Comparison of ENCODE assay signal across 8 cellular contexts in genomic region chr12:107319536-107320030, GRCh38.
DNase-seq lines count a peak whose midpoint lies in the region; ATAC-seq, FAIRE-seq and TF ChIP-seq lines count a peak whose summit lies in the region.

No MANE protein-coding gene starts in this region.

- ATAC-seq in left ventricle myocardium superior (no peak), HG03135 (IDR thresholded peaks at IDR 0.05; ENCODE audit: unreplicated experiment) (no peak)

- peaks cover 24% of the 10 kb centered on the region for H3K27me3 Mint-ChIP-seq in activated naive CD4-positive, alpha-beta T cell treated with anti-CD3 and anti-CD28 coated beads, Interleukin-2, amount 10 ng/mL, durations not matched to agents 7 days and 5 days

- CTCF ChIA-PET in activated naive CD4-positive, alpha-beta T cell treated with anti-CD3 and anti-CD28 coated beads, Interleukin-2, amount 10 ng/mL, durations not matched to agents 7 days and 5 days (lab: Charles Lee), result interaction anchor here (0.6 to 8.0 kb wide), 6 partner anchors 8 to 291 kb away, joined by 3 to 93 read pairs (median 6); no protein-coding TSS in a partner anchor

- DNase-seq in left ventricle myocardium inferior (no peak), left ventricle myocardium superior (no peak), kidney (no peak), tibial artery (no peak), OCI-M1 (lab: John Stamatoyannopoulos, UW) (no peak), D721Med (ENCODE audit: insufficient read length, low spot score) (no peak)
- DNase-seq in activated naive CD4-positive, alpha-beta T cell treated with anti-CD3 and anti-CD28 coated beads, Interleukin-2, amount 10 ng/mL, durations not matched to agents 7 days and 5 days, result peak; percentile 51

- H3K4me3 Mint-ChIP-seq in activated naive CD4-positive, alpha-beta T cell treated with anti-CD3 and anti-CD28 coated beads, Interleukin-2, amount 10 ng/mL, durations not matched to agents 7 days and 5 days, result peak overlapping the region; percentile 88

- H3K36me3 Mint-ChIP-seq in activated naive CD4-positive, alpha-beta T cell treated with anti-CD3 and anti-CD28 coated beads, Interleukin-2, amount 10 ng/mL, durations not matched to agents 7 days and 5 days, result peaks cover 13% of the 10 kb centered on the region

- no peaks in the 10 kb centered on the region for H3K9me3 ChIP-seq in left ventricle myocardium inferior (replicated peaks)
- H3K9me3 ChIP-seq in kidney (ENCODE audit: control insufficient read depth in 1 of 2, low read length in 2 of 2), result no peaks in the 10 kb centered on the region
- H3K9me3 ChIP-seq in tibial artery, result no peaks in the 10 kb centered on the region

- H3K9ac ChIP-seq in kidney (ENCODE audit: low read length in 2 of 2), result no peak overlapping the region

- intact Hi-C loops in left ventricle myocardium inferior (cut with micrococcal nuclease) (no loop called here), left ventricle myocardium superior (cut with micrococcal nuclease) (no loop called here), kidney (cut with DNase I) (no loop called here), tibial artery (cut with DNase I; ENCODE audit: low total_unique reads) (no loop called here)

- H3K27ac ChIP-seq in left ventricle myocardium inferior (replicated peaks), result no peak overlapping the region
- H3K27ac ChIP-seq in kidney (ENCODE audit: low read depth in 2 of 2, low read length in 2 of 2), result peak overlapping the region in 1 of 2 donors; percentile 37
- H3K27ac ChIP-seq in tibial artery, result no peak overlapping the region

- H3K36me3 ChIP-seq in left ventricle myocardium inferior (no peaks in the 10 kb centered on the region), kidney (ENCODE audit: control insufficient read depth in 1 of 2, insufficient read depth in 2 of 2, low read length in 2 of 2) (no peaks in the 10 kb centered on the region), tibial artery (no peaks in the 10 kb centered on the region)

- H3K4me3 ChIP-seq in left ventricle myocardium inferior (peak overlapping the region; percentile 70), kidney (ENCODE audit: low read length in 2 of 2) (peak overlapping the region; percentile 61 to 62), tibial artery (peak overlapping the region; percentile 31 to 34)

- TF ChIP-seq CTCF in left ventricle myocardium inferior (IDR thresholded peaks at IDR 0.05; ENCODE audit: borderline replicate concordance) (no peak), kidney (IDR thresholded peaks at IDR 0.05; ENCODE audit: borderline replicate concordance, extremely low read depth, insufficient read depth) (no peak), tibial artery (IDR thresholded peaks at IDR 0.05) (no peak), D721Med (IDR thresholded peaks at IDR 0.05; ENCODE audit: insufficient read depth, missing control alignments) (no peak)

- no peaks in the 10 kb centered on the region for H3K9me3 Mint-ChIP-seq in activated naive CD4-positive, alpha-beta T cell treated with anti-CD3 and anti-CD28 coated beads, Interleukin-2, amount 10 ng/mL, durations not matched to agents 7 days and 5 days

- H3K27ac Mint-ChIP-seq in activated naive CD4-positive, alpha-beta T cell treated with anti-CD3 and anti-CD28 coated beads, Interleukin-2, amount 10 ng/mL, durations not matched to agents 7 days and 5 days, result peak overlapping the region; percentile 98

- H3K4me1 Mint-ChIP-seq in activated naive CD4-positive, alpha-beta T cell treated with anti-CD3 and anti-CD28 coated beads, Interleukin-2, amount 10 ng/mL, durations not matched to agents 7 days and 5 days, result peaks cover 46% of the 10 kb centered on the region

- FAIRE-seq in kidney (lab: Jason Lieb, UNC) (no peak), D721Med (lab: Jason Lieb, UNC) (no peak)

- H3K4me1 ChIP-seq in left ventricle myocardium inferior (peaks cover 34% of the 10 kb centered on the region), kidney (ENCODE audit: control insufficient read depth in 1 of 2, insufficient read depth in 1 of 2, low read depth in 1 of 2, low read length in 2 of 2) (peaks cover 0 to 16% of the 10 kb centered on the region in 2 donors), tibial artery (peaks cover 0 to 35% (median 29%) of the 10 kb centered on the region in 4 donors)

- peaks cover 97% of the 10 kb centered on the region for H3K27me3 ChIP-seq in left ventricle myocardium inferior (ENCODE audit: low read depth)
- H3K27me3 ChIP-seq in tibial artery, result peaks cover 0 to 79% of the 10 kb centered on the region in 2 donors
